16 cellular contexts compared by ENCODE assay signal in genomic region chr17:45086346-45086745, GRCh38.
"Had no signal": no experiment of that assay in that cellular context is flagged by ENCODE, and none has a peak within 500 bp of the region (broad histone marks: within the 10 kb centered on the region; RNA-seq: fewer than 3 reads in every experiment).

No MANE protein-coding gene starts in this region.

- H3K4me2 ChIP-seq: smooth muscle cell had no signal

- DNase-seq: activated B cell treated with CpG ODN at 0.5 μM for 24 hours; activated CD4-positive, alpha-beta T cell treated with anti-CD3 and anti-CD28 coated beads, Interleukin-2, amount 10 ng/mL, durations not matched to agents 7 days and 5 days; activated CD8-positive, alpha-beta memory T cell treated with anti-CD3 and anti-CD28 coated beads for 24 hours; activated naive CD4-positive, alpha-beta T cell treated with anti-CD3 and anti-CD28 coated beads, Interleukin-2, amount 10 ng/mL, durations not matched to agents 7 days and 5 days; adrenal gland; cerebellar nuclear complex; foreskin fibroblast; heart left ventricle; left ventricle myocardium superior; pancreas; T-helper 2 cell had no signal

- H3K4me1 ChIP-seq: pancreas had no signal

- ATAC-seq: activated T-helper 17 cell treated with anti-CD3 and anti-CD28 coated beads, Interleukin-2, amount 50 U/mL, for 72 hours; heart left ventricle; pancreas; stimulated activated memory B cell treated with anti-CD40 and anti-IgM and Interleukin-4, amounts not matched to agents 10 μg/mL and 1 μg/mL and 100 μg/mL, for 72 hours had no signal

- H3K27ac ChIP-seq: adrenal gland, pancreas had no signal

- H3K4me3 ChIP-seq: adrenal gland, esophagus muscularis mucosa, heart left ventricle, pancreas, right atrium auricular region, smooth muscle cell had no signal

- H3K27me3 ChIP-seq: adrenal gland, esophagus muscularis mucosa, heart left ventricle, pancreas, right atrium auricular region had no signal

- H3K9me3 ChIP-seq: adrenal gland, esophagus muscularis mucosa, heart left ventricle, pancreas, right atrium auricular region had no signal
